Comparison of ENCODE assay signal across 1 cellular context in the genomic region with DNA sequence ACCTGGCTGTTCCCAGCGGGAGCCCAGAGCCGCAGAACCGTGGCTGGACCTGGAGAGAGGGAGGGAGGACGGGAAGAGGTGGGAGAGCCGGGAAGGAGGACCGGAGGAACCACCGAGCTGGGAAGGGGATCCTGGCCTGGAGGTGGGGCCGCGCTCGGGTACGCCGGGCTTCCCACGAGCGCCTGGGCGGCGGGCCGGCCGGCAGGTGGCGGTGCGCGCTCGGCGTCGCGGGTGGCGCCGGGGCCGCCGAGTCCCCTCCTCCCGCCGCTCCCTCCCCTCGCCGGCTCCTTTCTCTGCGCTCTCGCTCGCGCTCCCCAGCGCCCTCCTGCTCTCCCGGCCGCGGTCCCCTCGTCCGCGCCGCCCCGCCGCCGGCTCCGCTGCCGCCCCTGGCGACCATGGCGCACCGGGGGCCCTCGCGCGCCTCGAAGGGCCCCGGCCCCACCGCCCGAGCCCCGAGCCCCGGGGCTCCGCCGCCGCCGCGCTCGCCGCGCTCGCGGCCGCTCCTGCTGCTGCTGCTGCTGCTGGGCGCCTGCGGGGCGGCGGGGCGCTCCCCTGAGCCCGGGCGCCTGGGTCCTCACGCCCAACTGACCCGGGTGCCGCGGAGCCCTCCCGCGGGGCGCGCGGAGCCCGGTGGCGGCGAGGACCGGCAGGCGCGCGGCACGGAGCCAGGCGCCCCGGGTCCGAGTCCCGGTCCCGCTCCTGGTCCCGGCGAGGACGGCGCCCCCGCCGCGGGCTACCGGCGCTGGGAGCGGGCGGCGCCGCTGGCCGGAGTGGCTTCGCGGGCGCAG.
TF ChIP-seq lines count a peak whose summit lies in the region.

Gene SORCS2 (plus strand): TSS at position 287 of the 788 bp plus-strand sequence.

TF ChIP-seq in neural cell, 6 proteins besides CTCF, POLR2A, EP300 and RAD21 (continued from another document):
- TF ChIP-seq, protein P1, sequence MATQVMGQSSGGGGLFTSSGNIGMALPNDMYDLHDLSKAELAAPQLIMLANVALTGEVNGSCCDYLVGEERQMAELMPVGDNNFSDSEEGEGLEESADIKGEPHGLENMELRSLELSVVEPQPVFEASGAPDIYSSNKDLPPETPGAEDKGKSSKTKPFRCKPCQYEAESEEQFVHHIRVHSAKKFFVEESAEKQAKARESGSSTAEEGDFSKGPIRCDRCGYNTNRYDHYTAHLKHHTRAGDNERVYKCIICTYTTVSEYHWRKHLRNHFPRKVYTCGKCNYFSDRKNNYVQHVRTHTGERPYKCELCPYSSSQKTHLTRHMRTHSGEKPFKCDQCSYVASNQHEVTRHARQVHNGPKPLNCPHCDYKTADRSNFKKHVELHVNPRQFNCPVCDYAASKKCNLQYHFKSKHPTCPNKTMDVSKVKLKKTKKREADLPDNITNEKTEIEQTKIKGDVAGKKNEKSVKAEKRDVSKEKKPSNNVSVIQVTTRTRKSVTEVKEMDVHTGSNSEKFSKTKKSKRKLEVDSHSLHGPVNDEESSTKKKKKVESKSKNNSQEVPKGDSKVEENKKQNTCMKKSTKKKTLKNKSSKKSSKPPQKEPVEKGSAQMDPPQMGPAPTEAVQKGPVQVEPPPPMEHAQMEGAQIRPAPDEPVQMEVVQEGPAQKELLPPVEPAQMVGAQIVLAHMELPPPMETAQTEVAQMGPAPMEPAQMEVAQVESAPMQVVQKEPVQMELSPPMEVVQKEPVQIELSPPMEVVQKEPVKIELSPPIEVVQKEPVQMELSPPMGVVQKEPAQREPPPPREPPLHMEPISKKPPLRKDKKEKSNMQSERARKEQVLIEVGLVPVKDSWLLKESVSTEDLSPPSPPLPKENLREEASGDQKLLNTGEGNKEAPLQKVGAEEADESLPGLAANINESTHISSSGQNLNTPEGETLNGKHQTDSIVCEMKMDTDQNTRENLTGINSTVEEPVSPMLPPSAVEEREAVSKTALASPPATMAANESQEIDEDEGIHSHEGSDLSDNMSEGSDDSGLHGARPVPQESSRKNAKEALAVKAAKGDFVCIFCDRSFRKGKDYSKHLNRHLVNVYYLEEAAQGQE (IDR thresholded peaks at IDR 0.05; ENCODE audit: borderline replicate concordance) = no peak
- TF ChIP-seq MXI1 (conservative IDR thresholded peaks at IDR 0.05; ENCODE audit: poor library complexity, severe bottlenecking) (peak; percentile 17), EZH2 (IDR thresholded peaks at IDR 0.05; ENCODE audit: borderline replicate concordance, insufficient read depth, low read length, poor library complexity, severe bottlenecking) (no peak)
